ENCODE assay signal across 2 cellular contexts in genomic region chr2:208890486-208890885, GRCh38.
TF ChIP-seq lines count a peak whose summit lies in the region.

No MANE protein-coding gene starts in this region.

TF ChIP-seq in A549, 52 proteins besides CTCF, POLR2A, EP300 and RAD21:
- no peak for TF ChIP-seq KDM1A (IDR thresholded peaks at IDR 0.05; ENCODE audit: low read depth)
- TF ChIP-seq PHF8 (IDR thresholded peaks at IDR 0.05; ENCODE audit: borderline replicate concordance, low read depth), result no peak
- TF ChIP-seq E2F6 (IDR thresholded peaks at IDR 0.05; ENCODE audit: borderline replicate concordance, low read depth), result no peak
- TF ChIP-seq MAFK (IDR thresholded peaks at IDR 0.05; ENCODE audit: partially characterized antibody), result peak; percentile 74
- TF ChIP-seq CHD4 (IDR thresholded peaks at IDR 0.05; ENCODE audit: borderline replicate concordance), result no peak
- TF ChIP-seq FOSL2 (IDR thresholded peaks at IDR 0.05), result no peak
- TF ChIP-seq FOSL2 (CRISPR knock-in tag; IDR thresholded peaks at IDR 0.05), result no peak

TF ChIP-seq in H1, 55 proteins besides CTCF, POLR2A, EP300 and RAD21:
- TF ChIP-seq ASH2L (IDR thresholded peaks at IDR 0.05; ENCODE audit: low read length), result no peak
- peak; percentile 22; the same call in 1 of the 2 replicates for TF ChIP-seq MAFK (IDR thresholded peaks at IDR 0.05; ENCODE audit: low read depth, low read length)
- TF ChIP-seq TCF12 (IDR thresholded peaks at IDR 0.05; ENCODE audit: low read depth, low read length), result no peak
- no peak for TF ChIP-seq JUN (IDR thresholded peaks at IDR 0.05; ENCODE audit: low read depth, low read length)
- no peak for TF ChIP-seq KDM1A (IDR thresholded peaks at IDR 0.05; ENCODE audit: borderline replicate concordance, low read length)
- TF ChIP-seq SP1 (IDR thresholded peaks at IDR 0.05; ENCODE audit: low read depth, low read length), result no peak
